Comparison of ENCODE assay signal across 8 cellular contexts in genomic region chr2:152694161-152694661, GRCh38. TPM values are rescaled to one million over a fixed set of nuclear protein-coding genes. Genes with fewer than 3 reads are reported as not detected.
DNase-seq lines count a peak whose midpoint lies in the region; ATAC-seq and TF ChIP-seq lines count a peak whose summit lies in the region.

No MANE protein-coding gene starts in this region.

- 82% methylated on average over 8 of the region's 8 CpGs for WGBS in hepatocyte (ENCODE audit: low lambda C conversion rate, missing lambda C conversion rate)

- no peaks in the 10 kb centered on the region for H3K36me3 ChIP-seq in hepatocyte (replicated peaks; ENCODE audit: insufficient read depth, low read depth)

- H3K4me1 ChIP-seq in hepatocyte (ENCODE audit: insufficient read depth), result no peaks in the 10 kb centered on the region

- no peak for TF ChIP-seq CTCF in hepatocyte (IDR thresholded peaks at IDR 0.05; ENCODE audit: poor library complexity)

- peak overlapping the region; percentile 6 for H3K27ac ChIP-seq in hepatocyte

- peak; percentile 79 for DNase-seq in activated effector memory CD4-positive, alpha-beta T cell treated with anti-CD3 and anti-CD28 coated beads, Interleukin-2, amount 50 U/mL, for 16 hours
- DNase-seq in activated effector memory CD4-positive, alpha-beta T cell treated with Interleukin-2 at 50 U/mL for 16 hours, result no peak
- peak; percentile 22 for DNase-seq in activated T-cell treated with anti-CD3 and anti-CD28 coated beads, Interleukin-2, amount 50 U/mL, for 1 hour
- DNase-seq in hepatocyte (ENCODE audit: low spot score) (peak; percentile 35), AML-193 (lab: John Stamatoyannopoulos, UW) (no peak), HuH-7 (ENCODE audit: low spot score) (no peak)

- peaks cover 5% of the 10 kb centered on the region for H4K20me1 ChIP-seq in hepatocyte (ENCODE audit: insufficient read depth, poor library complexity, severe bottlenecking)

- H3K27ac Mint-ChIP-seq in stimulated activated memory B cell treated with anti-CD40 and anti-IgM and Interleukin-4, amounts not matched to agents 10 μg/mL and 1 μg/mL and 100 μg/mL, for 72 hours, result peak overlapping the region; percentile 60

- H3K4me3 ChIP-seq in hepatocyte, result no peak overlapping the region

- no peaks in the 10 kb centered on the region for H3K27me3 ChIP-seq in hepatocyte

- H3K79me2 ChIP-seq in hepatocyte, result peaks cover 67% of the 10 kb centered on the region

- peak overlapping the region; percentile 60 for H3K4me3 Mint-ChIP-seq in stimulated activated memory B cell treated with anti-CD40 and anti-IgM and Interleukin-4, amounts not matched to agents 10 μg/mL and 1 μg/mL and 100 μg/mL, for 72 hours

- H3K9me2 ChIP-seq in hepatocyte (replicated peaks; ENCODE audit: insufficient read depth), result no peaks in the 10 kb centered on the region

- H3K4me1 Mint-ChIP-seq in stimulated activated memory B cell treated with anti-CD40 and anti-IgM and Interleukin-4, amounts not matched to agents 10 μg/mL and 1 μg/mL and 100 μg/mL, for 72 hours, result peaks cover 18% of the 10 kb centered on the region

- no peak overlapping the region for H2AFZ ChIP-seq in hepatocyte

- peak overlapping the region; percentile 24 for H3K4me2 ChIP-seq in hepatocyte

- H3K9me3 Mint-ChIP-seq in stimulated activated memory B cell treated with anti-CD40 and anti-IgM and Interleukin-4, amounts not matched to agents 10 μg/mL and 1 μg/mL and 100 μg/mL, for 72 hours, result no peaks in the 10 kb centered on the region

- no peaks in the 10 kb centered on the region for H3K27me3 Mint-ChIP-seq in stimulated activated memory B cell treated with anti-CD40 and anti-IgM and Interleukin-4, amounts not matched to agents 10 μg/mL and 1 μg/mL and 100 μg/mL, for 72 hours

- no peaks in the 10 kb centered on the region for H3K9me3 ChIP-seq in hepatocyte (ENCODE audit: low read depth)

- ATAC-seq in HG03520 (IDR thresholded peaks at IDR 0.05; ENCODE audit: unreplicated experiment), result peak; percentile 32
- no peak for ATAC-seq in stimulated activated memory B cell treated with anti-CD40 and anti-IgM and Interleukin-4, amounts not matched to agents 10 μg/mL and 1 μg/mL and 100 μg/mL, for 72 hours

- H3K36me3 Mint-ChIP-seq in stimulated activated memory B cell treated with anti-CD40 and anti-IgM and Interleukin-4, amounts not matched to agents 10 μg/mL and 1 μg/mL and 100 μg/mL, for 72 hours, result peaks cover 17% of the 10 kb centered on the region

RNA-seq across cellular contexts. Expression of gene PRPF40A, which starts 23.1 kb away (rescaled TPM):
- 125 and 131 TPM in 2 replicates for total RNA-seq in hepatocyte
- 99.6 and 101 TPM in 2 replicates for polyA plus RNA-seq in hepatocyte

RNA-seq across cellular contexts. Expression of gene ARL6IP6, which starts 24.2 kb away (rescaled TPM):
- total RNA-seq in hepatocyte, result 23.2 and 28.6 TPM in 2 replicates
- polyA plus RNA-seq in hepatocyte, result 18.2 and 21.1 TPM in 2 replicates

Comparison
In these comparisons a context has a peak if more than half of its experiments do, and no peak if none do; other contexts are left out.
1. DNase-seq: peak in activated effector memory CD4-positive, alpha-beta T cell treated with anti-CD3 and anti-CD28 coated beads, Interleukin-2, amount 50 U/mL, for 16 hours (single experiment), activated T-cell treated with anti-CD3 and anti-CD28 coated beads, Interleukin-2, amount 50 U/mL, for 1 hour (single experiment) and hepatocyte (single experiment); none in activated effector memory CD4-positive, alpha-beta T cell treated with Interleukin-2 at 50 U/mL for 16 hours (single experiment), AML-193 (0 of 2) and HuH-7 (single experiment).